9 cellular contexts compared by ENCODE assay signal in genomic region chr1:10663668-10664035, GRCh38.
DNase-seq lines count a peak whose midpoint lies in the region; ATAC-seq and TF ChIP-seq lines count a peak whose summit lies in the region.
"Had no signal": no experiment of that assay in that cellular context is flagged by ENCODE, and none has a peak within 500 bp of the region (broad histone marks: within the 10 kb centered on the region; RNA-seq: fewer than 3 reads in every experiment).

No MANE protein-coding gene starts in this region.

- peak overlapping the region; percentile 86 for H3K27ac ChIP-seq in lower lobe of right lung
- H3K27ac ChIP-seq in temporal lobe (ENCODE audit: low read depth, low read length), result peak overlapping the region; percentile 67

- peaks cover 65% of the 10 kb centered on the region for H3K4me1 ChIP-seq in lower lobe of right lung

- ATAC-seq in lower lobe of right lung, result peak; percentile 6 to 22
- ATAC-seq in GM19467 (IDR thresholded peaks at IDR 0.05; ENCODE audit: unreplicated experiment), result no peak
- ATAC-seq in HG03565 (IDR thresholded peaks at IDR 0.05; ENCODE audit: unreplicated experiment), result no peak

- TF ChIP-seq CTCF in lower lobe of right lung (IDR thresholded peaks at IDR 0.05), result no peak

- H3K4me3 ChIP-seq in lower lobe of right lung, result peak overlapping the region; percentile 3

- H3K9me3 ChIP-seq in lower lobe of right lung, result no peaks in the 10 kb centered on the region

- no peaks in the 10 kb centered on the region for H3K27me3 ChIP-seq in lower lobe of right lung (ENCODE audit: low read depth)

- intact Hi-C loops in lower lobe of right lung (cut with DNase I), result no loop called here

- H3K36me3 ChIP-seq in lower lobe of right lung, result peaks cover 35% of the 10 kb centered on the region

- DNase-seq in NCI-H2227 (lab: John Stamatoyannopoulos, UW; ENCODE audit: unreplicated experiment) (peak; percentile 86), ecto neural progenitor cell (ENCODE audit: low spot score) (peak; percentile 86), lower lobe of right lung (no peak), COR-L47 (lab: John Stamatoyannopoulos, UW) (no peak), NCI-H446 treated with DMSO at 0.1 percent for 48 hours (lab: John Stamatoyannopoulos, UW) (no peak)
- DNase-seq: NCI-H774 had no signal

Comparison
In these comparisons a context has a peak if more than half of its experiments do, and no peak if none do; other contexts are left out.
1. DNase-seq: peak in NCI-H2227 (single experiment) and ecto neural progenitor cell (single experiment); none in lower lobe of right lung (single experiment), COR-L47 (single experiment) and NCI-H446 treated with DMSO at 0.1 percent for 48 hours (single experiment).
2. ATAC-seq: peak in lower lobe of right lung (2 of 2); none in GM19467 (single experiment) and HG03565 (single experiment).